In genomic region chr12:106914796-106915634, GRCh38 we compare ENCODE assay signal across 12 cellular contexts. TPM values are rescaled to one million over a fixed set of nuclear protein-coding genes. Genes with fewer than 3 reads are reported as not detected.
DNase-seq lines count a peak whose midpoint lies in the region; ATAC-seq and TF ChIP-seq lines count a peak whose summit lies in the region.
"Had no signal": no experiment of that assay in that cellular context is flagged by ENCODE, and none has a peak within 500 bp of the region (broad histone marks: within the 10 kb centered on the region; RNA-seq: fewer than 3 reads in every experiment).

No MANE protein-coding gene starts in this region.

- H3K4me1 Mint-ChIP-seq in activated naive CD4-positive, alpha-beta T cell treated with anti-CD3 and anti-CD28 coated beads, Interleukin-2, amount 10 ng/mL, durations not matched to agents 7 days and 5 days, result peaks cover 31% of the 10 kb centered on the region
- peaks cover 52% of the 10 kb centered on the region for H3K4me1 Mint-ChIP-seq in stimulated activated naive CD8-positive, alpha-beta T cell treated with anti-CD3 and anti-CD28 coated beads, Interleukin-15, amount 100 ng/mL, for 72 hours

- H3K4me3 ChIP-seq in A673 (ENCODE audit: low read depth, low read length, poor library complexity, severe bottlenecking), result no peak overlapping the region
- H3K4me3 ChIP-seq: left lung, SJCRH30 had no signal

- peak overlapping the region; percentile 40 for H3K27ac Mint-ChIP-seq in activated naive CD4-positive, alpha-beta T cell treated with anti-CD3 and anti-CD28 coated beads, Interleukin-2, amount 10 ng/mL, durations not matched to agents 7 days and 5 days
- peak overlapping the region; percentile 34 to 91 for H3K27ac Mint-ChIP-seq in stimulated activated naive CD8-positive, alpha-beta T cell treated with anti-CD3 and anti-CD28 coated beads, Interleukin-15, amount 100 ng/mL, for 72 hours

- ATAC-seq in HG02588 (IDR thresholded peaks at IDR 0.05; ENCODE audit: unreplicated experiment), result peak; percentile 63
- peak; percentile 93 for ATAC-seq in stimulated activated naive CD8-positive, alpha-beta T cell treated with anti-CD3 and anti-CD28 coated beads, Interleukin-15, amount 100 ng/mL, for 72 hours
- ATAC-seq: left lung had no signal

- no peaks in the 10 kb centered on the region for H3K36me3 ChIP-seq in A673 (ENCODE audit: insufficient read depth, low read length, poor library complexity, severe bottlenecking)
- H3K36me3 ChIP-seq: left lung, SJCRH30 had no signal

- no peaks in the 10 kb centered on the region for H3K27me3 ChIP-seq in A673 (replicated peaks; ENCODE audit: insufficient read depth, low read depth, low read length, poor library complexity)
- H3K27me3 ChIP-seq: SJCRH30 had no signal

- DNase-seq in activated naive CD4-positive, alpha-beta T cell treated with anti-CD3 and anti-CD28 coated beads, Interleukin-2, amount 10 ng/mL, durations not matched to agents 7 days and 5 days, result peak; percentile 50
- no peak for DNase-seq in activated naive CD4-positive, alpha-beta T cell (lab: John Stamatoyannopoulos, UW)
- DNase-seq in NCI-H526 (lab: John Stamatoyannopoulos, UW), result peak; percentile 46 to 72
- DNase-seq in stimulated activated naive CD8-positive, alpha-beta T cell treated with anti-CD3 and anti-CD28 coated beads, Interleukin-15, amount 100 ng/mL, for 72 hours, result peak; percentile 20 to 46
- DNase-seq in A673 (ENCODE audit: low spot score), result no peak
- no peak for DNase-seq in islet precursor cell
- no peak for DNase-seq in epidermal melanocyte (ENCODE audit: insufficient read length, low spot score)
- DNase-seq: left lung, SJCRH30 had no signal

- no peaks in the 10 kb centered on the region for H3K27me3 Mint-ChIP-seq in activated naive CD4-positive, alpha-beta T cell treated with anti-CD3 and anti-CD28 coated beads, Interleukin-2, amount 10 ng/mL, durations not matched to agents 7 days and 5 days
- no peaks in the 10 kb centered on the region for H3K27me3 Mint-ChIP-seq in stimulated activated naive CD8-positive, alpha-beta T cell treated with anti-CD3 and anti-CD28 coated beads, Interleukin-15, amount 100 ng/mL, for 72 hours

- peaks cover 7% of the 10 kb centered on the region for H3K4me1 ChIP-seq in A673 (ENCODE audit: insufficient read depth, low read length, poor library complexity, severe bottlenecking)
- H3K4me1 ChIP-seq: left lung, SJCRH30 had no signal

- no peak overlapping the region for H3K27ac ChIP-seq in A673 (ENCODE audit: low read depth, low read length, poor library complexity, severe bottlenecking)
- H3K27ac ChIP-seq: C4-2B, epithelial cell of prostate, left lung, SJCRH30 had no signal

- no TSS peak for BruUV-seq in A673 (replicated peaks; lab: Mats Ljungman, UMichigan)

- POLR2A ChIA-PET in A673 (lab: Charles Lee; ENCODE audit: low non-redundant PET), result no interaction called here

- H3K4me3 Mint-ChIP-seq in activated naive CD4-positive, alpha-beta T cell treated with anti-CD3 and anti-CD28 coated beads, Interleukin-2, amount 10 ng/mL, durations not matched to agents 7 days and 5 days, result no peak overlapping the region
- H3K4me3 Mint-ChIP-seq in stimulated activated naive CD8-positive, alpha-beta T cell treated with anti-CD3 and anti-CD28 coated beads, Interleukin-15, amount 100 ng/mL, for 72 hours, result peak overlapping the region in 1 of 2 donors; percentile 70

- intact Hi-C loops in A673 (cut with micrococcal nuclease; ENCODE audit: unreplicated experiment), result loop anchor here (5.0 kb wide), 1 partner anchor 73 kb away; no protein-coding TSS in a partner anchor

- H3K9me3 ChIP-seq in A673 (ENCODE audit: low read depth, low read length, poor library complexity, severe bottlenecking), result no peaks in the 10 kb centered on the region
- H3K9me3 ChIP-seq: left lung, SJCRH30 had no signal

- TF ChIP-seq CTCF in A673 (conservative IDR thresholded peaks at IDR 0.05; ENCODE audit: low read depth, low read length), result no peak

- H3K9me3 Mint-ChIP-seq in activated naive CD4-positive, alpha-beta T cell treated with anti-CD3 and anti-CD28 coated beads, Interleukin-2, amount 10 ng/mL, durations not matched to agents 7 days and 5 days, result no peaks in the 10 kb centered on the region
- H3K9me3 Mint-ChIP-seq in stimulated activated naive CD8-positive, alpha-beta T cell treated with anti-CD3 and anti-CD28 coated beads, Interleukin-15, amount 100 ng/mL, for 72 hours, result no peaks in the 10 kb centered on the region

- CTCF ChIA-PET in activated naive CD4-positive, alpha-beta T cell treated with anti-CD3 and anti-CD28 coated beads, Interleukin-2, amount 10 ng/mL, durations not matched to agents 7 days and 5 days (lab: Charles Lee), result interaction anchor here (0.9 kb wide), 1 partner anchor 528 kb away, joined by 4 read pairs; no protein-coding TSS in a partner anchor
- CTCF ChIA-PET in A673 (lab: Charles Lee), result no interaction called here

- no peaks in the 10 kb centered on the region for H3K36me3 Mint-ChIP-seq in activated naive CD4-positive, alpha-beta T cell treated with anti-CD3 and anti-CD28 coated beads, Interleukin-2, amount 10 ng/mL, durations not matched to agents 7 days and 5 days

RNA-seq across cellular contexts. Expression of gene TMEM263, which starts 40.7 kb away (rescaled TPM):
- 32.3 and 36.9 TPM in 2 replicates for total RNA-seq in A673 (2021)

Comparison
In these comparisons a context has a peak if more than half of its experiments do, and no peak if none do; other contexts are left out.
1. DNase-seq: peak in activated naive CD4-positive, alpha-beta T cell treated with anti-CD3 and anti-CD28 coated beads, Interleukin-2, amount 10 ng/mL, durations not matched to agents 7 days and 5 days (single experiment), NCI-H526 (2 of 2) and stimulated activated naive CD8-positive, alpha-beta T cell treated with anti-CD3 and anti-CD28 coated beads, Interleukin-15, amount 100 ng/mL, for 72 hours (2 of 2); none in activated naive CD4-positive, alpha-beta T cell (0 of 4), A673 (single experiment), islet precursor cell (single experiment) and epidermal melanocyte (single experiment).